In the genomic region with DNA sequence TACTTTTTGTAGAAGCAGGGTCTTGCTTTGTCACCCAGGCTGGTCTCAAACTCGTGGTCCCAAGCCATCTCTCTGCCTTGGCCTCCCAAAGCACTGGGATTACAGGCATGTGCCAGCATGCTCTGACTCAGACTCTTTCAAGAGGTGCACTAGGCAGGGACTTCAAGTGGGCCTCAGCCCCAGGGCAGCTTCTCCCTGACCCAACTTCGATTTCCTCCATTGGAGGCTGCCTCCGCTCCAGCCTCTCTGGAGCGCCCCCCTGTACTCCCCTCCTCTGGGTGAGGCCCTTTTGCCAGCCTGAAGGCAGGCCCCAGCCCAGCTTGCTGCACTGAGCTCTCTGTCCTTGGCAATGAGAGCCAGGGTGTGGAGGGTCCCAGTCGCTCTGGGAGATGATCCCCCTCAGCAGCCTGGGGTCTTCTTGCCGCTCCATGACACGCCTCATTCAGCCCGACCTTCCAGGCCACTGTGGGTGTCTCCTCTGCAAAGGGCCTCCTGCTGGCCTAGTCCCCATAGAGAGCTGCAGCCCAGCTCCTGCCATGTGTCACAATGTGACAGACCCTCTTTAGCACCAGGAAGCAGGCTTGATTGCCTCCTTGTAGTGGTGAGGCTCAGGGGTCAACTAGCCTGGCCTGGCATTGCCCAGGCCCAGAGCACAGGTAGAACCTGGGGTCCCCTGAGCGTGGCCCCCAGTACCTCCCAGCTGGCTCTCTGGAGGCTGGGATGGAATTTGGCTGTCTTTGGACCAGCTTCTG, we compare ENCODE assay signal across 1 cellular context.
TF ChIP-seq lines count a peak whose summit lies in the region.

No MANE protein-coding gene starts in this region.

TF ChIP-seq in HEK293, 187 proteins besides CTCF, POLR2A, EP300 and RAD21 (continued from another document):
- TF ChIP-seq ZBTB17 (tag by site-specific recombination; IDR thresholded peaks at IDR 0.05) (peak; percentile 45; the same call in 1 of the 2 replicates), ZNF335 (tag by site-specific recombination; conservative IDR thresholded peaks at IDR 0.05) (peak; percentile 44; the same call in 1 of the 2 replicates), ZNF23 (tag by site-specific recombination; IDR thresholded peaks at IDR 0.05; ENCODE audit: borderline replicate concordance) (no peak), IKZF3 (tag by site-specific recombination; IDR thresholded peaks at IDR 0.05) (peak; percentile 62; the same call in 1 of the 2 replicates), OVOL3 (tag by site-specific recombination; IDR thresholded peaks at IDR 0.05) (no peak), ZIC2 (tag by site-specific recombination; IDR thresholded peaks at IDR 0.05) (peak; percentile 55; the same call in 1 of the 2 replicates), ZNF394 (tag by site-specific recombination; IDR thresholded peaks at IDR 0.05; ENCODE audit: borderline replicate concordance) (peak; percentile 61; the same call in 1 of the 2 replicates), ZNF2 (tag by site-specific recombination; IDR thresholded peaks at IDR 0.05) (no peak), ZEB2 (tag by site-specific recombination; IDR thresholded peaks at IDR 0.05) (peak; percentile 38; the same call in 1 of the 2 replicates)
- TF ChIP-seq, protein P1, sequence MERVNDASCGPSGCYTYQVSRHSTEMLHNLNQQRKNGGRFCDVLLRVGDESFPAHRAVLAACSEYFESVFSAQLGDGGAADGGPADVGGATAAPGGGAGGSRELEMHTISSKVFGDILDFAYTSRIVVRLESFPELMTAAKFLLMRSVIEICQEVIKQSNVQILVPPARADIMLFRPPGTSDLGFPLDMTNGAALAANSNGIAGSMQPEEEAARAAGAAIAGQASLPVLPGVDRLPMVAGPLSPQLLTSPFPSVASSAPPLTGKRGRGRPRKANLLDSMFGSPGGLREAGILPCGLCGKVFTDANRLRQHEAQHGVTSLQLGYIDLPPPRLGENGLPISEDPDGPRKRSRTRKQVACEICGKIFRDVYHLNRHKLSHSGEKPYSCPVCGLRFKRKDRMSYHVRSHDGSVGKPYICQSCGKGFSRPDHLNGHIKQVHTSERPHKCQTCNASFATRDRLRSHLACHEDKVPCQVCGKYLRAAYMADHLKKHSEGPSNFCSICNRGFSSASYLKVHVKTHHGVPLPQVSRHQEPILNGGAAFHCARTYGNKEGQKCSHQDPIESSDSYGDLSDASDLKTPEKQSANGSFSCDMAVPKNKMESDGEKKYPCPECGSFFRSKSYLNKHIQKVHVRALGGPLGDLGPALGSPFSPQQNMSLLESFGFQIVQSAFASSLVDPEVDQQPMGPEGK (tag by site-specific recombination; IDR thresholded peaks at IDR 0.05): peak; percentile 52
- TF ChIP-seq, protein P2, sequence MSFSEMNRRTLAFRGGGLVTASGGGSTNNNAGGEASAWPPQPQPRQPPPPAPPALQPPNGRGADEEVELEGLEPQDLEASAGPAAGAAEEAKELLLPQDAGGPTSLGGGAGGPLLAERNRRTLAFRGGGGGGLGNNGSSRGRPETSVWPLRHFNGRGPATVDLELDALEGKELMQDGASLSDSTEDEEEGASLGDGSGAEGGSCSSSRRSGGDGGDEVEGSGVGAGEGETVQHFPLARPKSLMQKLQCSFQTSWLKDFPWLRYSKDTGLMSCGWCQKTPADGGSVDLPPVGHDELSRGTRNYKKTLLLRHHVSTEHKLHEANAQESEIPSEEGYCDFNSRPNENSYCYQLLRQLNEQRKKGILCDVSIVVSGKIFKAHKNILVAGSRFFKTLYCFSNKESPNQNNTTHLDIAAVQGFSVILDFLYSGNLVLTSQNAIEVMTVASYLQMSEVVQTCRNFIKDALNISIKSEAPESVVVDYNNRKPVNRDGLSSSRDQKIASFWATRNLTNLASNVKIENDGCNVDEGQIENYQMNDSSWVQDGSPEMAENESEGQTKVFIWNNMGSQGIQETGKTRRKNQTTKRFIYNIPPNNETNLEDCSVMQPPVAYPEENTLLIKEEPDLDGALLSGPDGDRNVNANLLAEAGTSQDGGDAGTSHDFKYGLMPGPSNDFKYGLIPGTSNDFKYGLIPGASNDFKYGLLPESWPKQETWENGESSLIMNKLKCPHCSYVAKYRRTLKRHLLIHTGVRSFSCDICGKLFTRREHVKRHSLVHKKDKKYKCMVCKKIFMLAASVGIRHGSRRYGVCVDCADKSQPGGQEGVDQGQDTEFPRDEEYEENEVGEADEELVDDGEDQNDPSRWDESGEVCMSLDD (tag by site-specific recombination; IDR thresholded peaks at IDR 0.05): 0 out of 2 replicates have a peak, but pooled peaks have one; percentile 36
- TF ChIP-seq, protein P3, sequence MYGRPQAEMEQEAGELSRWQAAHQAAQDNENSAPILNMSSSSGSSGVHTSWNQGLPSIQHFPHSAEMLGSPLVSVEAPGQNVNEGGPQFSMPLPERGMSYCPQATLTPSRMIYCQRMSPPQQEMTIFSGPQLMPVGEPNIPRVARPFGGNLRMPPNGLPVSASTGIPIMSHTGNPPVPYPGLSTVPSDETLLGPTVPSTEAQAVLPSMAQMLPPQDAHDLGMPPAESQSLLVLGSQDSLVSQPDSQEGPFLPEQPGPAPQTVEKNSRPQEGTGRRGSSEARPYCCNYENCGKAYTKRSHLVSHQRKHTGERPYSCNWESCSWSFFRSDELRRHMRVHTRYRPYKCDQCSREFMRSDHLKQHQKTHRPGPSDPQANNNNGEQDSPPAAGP (tag by site-specific recombination; IDR thresholded peaks at IDR 0.05): no peak
